Comparison of ENCODE assay signal across 8 cellular contexts in the genomic region with DNA sequence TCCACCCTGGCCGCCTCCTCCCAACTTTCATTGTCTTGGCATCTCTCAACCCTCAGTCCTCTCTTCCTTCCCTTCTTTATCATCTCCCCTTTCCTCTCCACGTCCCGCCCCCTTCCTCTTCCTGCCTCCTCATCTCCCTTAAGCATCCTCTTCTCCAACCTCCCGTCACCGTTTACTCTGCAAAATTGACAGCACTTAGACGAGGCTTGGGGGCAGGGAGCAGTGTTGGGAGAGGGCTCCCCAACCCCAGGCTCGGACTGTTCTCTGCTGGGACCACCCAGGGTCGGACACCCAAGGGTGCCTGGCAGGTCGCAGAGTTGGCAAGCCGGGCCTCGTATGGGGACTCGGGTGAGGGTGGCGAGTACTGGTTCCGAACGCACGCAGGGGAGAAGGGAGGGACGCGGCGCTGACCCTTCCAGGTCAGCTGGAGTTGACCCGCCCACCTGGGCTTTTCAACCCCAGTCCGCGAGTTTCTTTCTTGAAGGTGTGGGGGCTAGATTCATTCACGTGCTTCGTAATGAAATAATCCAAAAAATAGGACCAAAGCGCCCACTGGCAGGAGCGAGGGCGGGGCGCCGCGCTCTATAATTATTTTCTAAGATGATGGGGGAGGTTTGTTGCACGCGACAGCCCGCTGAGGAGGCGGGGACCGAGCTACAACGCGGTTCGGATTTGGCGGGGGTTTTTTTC. TPM values are rescaled to one million over a fixed set of nuclear protein-coding genes. Genes with fewer than 3 reads are reported as not detected.
DNase-seq lines count a peak whose midpoint lies in the region; ATAC-seq and TF ChIP-seq lines count a peak whose summit lies in the region.

No MANE protein-coding gene starts in this region.

- no peak for TF ChIP-seq CTCF in VCaP (conservative IDR thresholded peaks at IDR 0.05)

- H3K36me3 Mint-ChIP-seq in activated T-cell treated with anti-CD3 and anti-CD28 coated beads, Interleukin-2, amount 50 U/mL, for 4 hours (ENCODE audit: insufficient read depth): peaks cover 16% of the 10 kb centered on the region
- H3K36me3 Mint-ChIP-seq in effector memory CD8-positive, alpha-beta T cell (ENCODE audit: insufficient read depth): peaks cover 71% of the 10 kb centered on the region
- H3K36me3 Mint-ChIP-seq in natural killer cell treated with Interleukin-12 subunit alpha and Interleukin-12 subunit beta and Interleukin-15 and Interleukin-18, amount 100 ng/mL, for 72 hours: peaks cover 7% of the 10 kb centered on the region

- H3K27ac Mint-ChIP-seq in effector memory CD8-positive, alpha-beta T cell: peak overlapping the region; percentile 63 to 95
- H3K27ac Mint-ChIP-seq in natural killer cell treated with Interleukin-12 subunit alpha and Interleukin-12 subunit beta and Interleukin-15 and Interleukin-18, amount 100 ng/mL, for 72 hours: peak overlapping the region; percentile 84 to 90

- DNase-seq in activated T-cell treated with anti-CD3 and anti-CD28 coated beads, Interleukin-2, amount 50 U/mL, for 4 hours: no peak
- no peak for DNase-seq in activated T-cell treated with anti-CD3 and anti-CD28 coated beads, Interleukin-2, amount 50 U/mL, for 1 hour
- no peak for DNase-seq in effector memory CD8-positive, alpha-beta T cell
- DNase-seq in natural killer cell treated with Interleukin-12 subunit alpha and Interleukin-12 subunit beta and Interleukin-15 and Interleukin-18, amount 100 ng/mL, for 72 hours (ENCODE audit: low spot score): no peak
- DNase-seq in HPDE6-E6E7 (ENCODE audit: extremely low spot score): no peak

- no peaks in the 10 kb centered on the region for H3K9me3 Mint-ChIP-seq in activated T-cell treated with anti-CD3 and anti-CD28 coated beads, Interleukin-2, amount 50 U/mL, for 4 hours
- H3K9me3 Mint-ChIP-seq in effector memory CD8-positive, alpha-beta T cell: no peaks in the 10 kb centered on the region
- no peaks in the 10 kb centered on the region for H3K9me3 Mint-ChIP-seq in natural killer cell treated with Interleukin-12 subunit alpha and Interleukin-12 subunit beta and Interleukin-15 and Interleukin-18, amount 100 ng/mL, for 72 hours

- H3K4me3 Mint-ChIP-seq in activated T-cell treated with anti-CD3 and anti-CD28 coated beads, Interleukin-2, amount 50 U/mL, for 4 hours: peak overlapping the region; percentile 96
- H3K4me3 Mint-ChIP-seq in effector memory CD8-positive, alpha-beta T cell: peak overlapping the region; percentile 91 to 93
- peak overlapping the region; percentile 89 for H3K4me3 Mint-ChIP-seq in natural killer cell treated with Interleukin-12 subunit alpha and Interleukin-12 subunit beta and Interleukin-15 and Interleukin-18, amount 100 ng/mL, for 72 hours

- peaks cover 72% of the 10 kb centered on the region for H3K4me1 Mint-ChIP-seq in activated T-cell treated with anti-CD3 and anti-CD28 coated beads, Interleukin-2, amount 50 U/mL, for 4 hours (ENCODE audit: low read depth)
- peaks cover 62 to 67% of the 10 kb centered on the region in 2 donors for H3K4me1 Mint-ChIP-seq in effector memory CD8-positive, alpha-beta T cell (ENCODE audit: low read depth in 2 of 2)
- peaks cover 59 to 65% of the 10 kb centered on the region in 2 donors for H3K4me1 Mint-ChIP-seq in natural killer cell treated with Interleukin-12 subunit alpha and Interleukin-12 subunit beta and Interleukin-15 and Interleukin-18, amount 100 ng/mL, for 72 hours (ENCODE audit: low read depth in 2 of 2)

- no peak for ATAC-seq in activated T-cell treated with anti-CD3 and anti-CD28 coated beads, Interleukin-2, amount 50 U/mL, for 4 hours
- peak; percentile 6 for ATAC-seq in effector memory CD8-positive, alpha-beta T cell (replicated peaks)
- no peak for ATAC-seq in natural killer cell treated with Interleukin-12 subunit alpha and Interleukin-12 subunit beta and Interleukin-15 and Interleukin-18, amount 100 ng/mL, for 72 hours
- ATAC-seq in HG02973 (IDR thresholded peaks at IDR 0.05; ENCODE audit: unreplicated experiment): no peak
- ATAC-seq in HG03045 (IDR thresholded peaks at IDR 0.05; ENCODE audit: unreplicated experiment): no peak

- no peaks in the 10 kb centered on the region for H3K27me3 Mint-ChIP-seq in activated T-cell treated with anti-CD3 and anti-CD28 coated beads, Interleukin-2, amount 50 U/mL, for 4 hours (ENCODE audit: low read depth)
- no peaks in the 10 kb centered on the region for H3K27me3 Mint-ChIP-seq in effector memory CD8-positive, alpha-beta T cell
- no peaks in the 10 kb centered on the region for H3K27me3 Mint-ChIP-seq in natural killer cell treated with Interleukin-12 subunit alpha and Interleukin-12 subunit beta and Interleukin-15 and Interleukin-18, amount 100 ng/mL, for 72 hours

- peak overlapping the region; percentile 92 for H3K27ac ChIP-seq in VCaP

RNA-seq across cellular contexts. Expression of a gene that starts 0.8 kb away (rescaled TPM):
- 10 to 100 TPM; 35.2 to 40.9 (median 40.7) TPM for total RNA-seq in activated T-cell treated with anti-CD3 and anti-CD28 coated beads, Interleukin-2, amount 50 U/mL, for 4 hours
- 10 to 100 TPM; 20.5 to 36.1 TPM for total RNA-seq in natural killer cell treated with Interleukin-12 subunit alpha and Interleukin-12 subunit beta and Interleukin-15 and Interleukin-18, amount 100 ng/mL, for 72 hours

RNA-seq across cellular contexts. Expression of a gene that starts 3.2 kb away (rescaled TPM):
- total RNA-seq in activated T-cell treated with anti-CD3 and anti-CD28 coated beads, Interleukin-2, amount 50 U/mL, for 4 hours: 1 to 10 TPM in 1 of 3 donors, under 1 TPM in 2; 0.34 to 1.6 (median 0.76) TPM
- total RNA-seq in natural killer cell treated with Interleukin-12 subunit alpha and Interleukin-12 subunit beta and Interleukin-15 and Interleukin-18, amount 100 ng/mL, for 72 hours: 1 to 10 TPM in 1 of 2 donors, under 1 TPM in 1; 0.98 to 2.8 TPM

RNA-seq across cellular contexts. Expression of a gene that starts 5.1 kb away (rescaled TPM):
- total RNA-seq in activated T-cell treated with anti-CD3 and anti-CD28 coated beads, Interleukin-2, amount 50 U/mL, for 4 hours: 10 to 100 TPM; 80.6 to 86.4 (median 85.8) TPM
- 100 to 1,000 TPM in 1 of 2 donors, 10 to 100 TPM in 1; 86.1 to 180 TPM for total RNA-seq in natural killer cell treated with Interleukin-12 subunit alpha and Interleukin-12 subunit beta and Interleukin-15 and Interleukin-18, amount 100 ng/mL, for 72 hours

RNA-seq across cellular contexts. Expression of a gene that starts 8.8 kb away (rescaled TPM):
- total RNA-seq in activated T-cell treated with anti-CD3 and anti-CD28 coated beads, Interleukin-2, amount 50 U/mL, for 4 hours: 100 to 1,000 TPM; 321 to 471 (median 409) TPM
- 100 to 1,000 TPM; 241 to 424 TPM for total RNA-seq in natural killer cell treated with Interleukin-12 subunit alpha and Interleukin-12 subunit beta and Interleukin-15 and Interleukin-18, amount 100 ng/mL, for 72 hours

RNA-seq across cellular contexts. Expression of a gene that starts 24.6 kb away (rescaled TPM):
- total RNA-seq in activated T-cell treated with anti-CD3 and anti-CD28 coated beads, Interleukin-2, amount 50 U/mL, for 4 hours: 10 to 100 TPM; 73.5 to 82.2 (median 79.7) TPM
- total RNA-seq in natural killer cell treated with Interleukin-12 subunit alpha and Interleukin-12 subunit beta and Interleukin-15 and Interleukin-18, amount 100 ng/mL, for 72 hours: 100 to 1,000 TPM in 1 of 2 donors, 10 to 100 TPM in 1; 63.4 to 174 TPM
